In genomic region chr7:44748042-44748947, GRCh38 we compare ENCODE assay signal across 8 cellular contexts. TPM values are rescaled to one million over a fixed set of nuclear protein-coding genes. Genes with fewer than 3 reads are reported as not detected.
DNase-seq lines count a peak whose midpoint lies in the region; ATAC-seq lines count a peak whose summit lies in the region.

A gene with protein sequence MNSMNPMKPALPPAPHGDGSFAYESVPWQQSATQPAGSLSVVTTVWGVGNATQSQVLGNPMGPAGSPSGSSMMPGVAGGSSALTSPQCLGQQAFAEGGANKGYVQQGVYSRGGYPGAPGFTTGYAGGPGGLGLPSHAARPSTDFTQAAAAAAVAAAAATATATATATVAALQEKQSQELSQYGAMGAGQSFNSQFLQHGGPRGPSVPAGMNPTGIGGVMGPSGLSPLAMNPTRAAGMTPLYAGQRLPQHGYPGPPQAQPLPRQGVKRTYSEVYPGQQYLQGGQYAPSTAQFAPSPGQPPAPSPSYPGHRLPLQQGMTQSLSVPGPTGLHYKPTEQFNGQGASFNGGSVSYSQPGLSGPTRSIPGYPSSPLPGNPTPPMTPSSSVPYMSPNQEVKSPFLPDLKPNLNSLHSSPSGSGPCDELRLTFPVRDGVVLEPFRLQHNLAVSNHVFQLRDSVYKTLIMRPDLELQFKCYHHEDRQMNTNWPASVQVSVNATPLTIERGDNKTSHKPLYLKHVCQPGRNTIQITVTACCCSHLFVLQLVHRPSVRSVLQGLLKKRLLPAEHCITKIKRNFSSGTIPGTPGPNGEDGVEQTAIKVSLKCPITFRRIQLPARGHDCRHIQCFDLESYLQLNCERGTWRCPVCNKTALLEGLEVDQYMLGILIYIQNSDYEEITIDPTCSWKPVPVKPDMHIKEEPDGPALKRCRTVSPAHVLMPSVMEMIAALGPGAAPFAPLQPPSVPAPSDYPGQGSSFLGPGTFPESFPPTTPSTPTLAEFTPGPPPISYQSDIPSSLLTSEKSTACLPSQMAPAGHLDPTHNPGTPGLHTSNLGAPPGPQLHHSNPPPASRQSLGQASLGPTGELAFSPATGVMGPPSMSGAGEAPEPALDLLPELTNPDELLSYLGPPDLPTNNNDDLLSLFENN (plus strand): TSS chr7:44748847. CDS start chr7:44756250, 7,403 bp downstream.

- H3K9me3 Mint-ChIP-seq in naive B cell, result no peaks in the 10 kb centered on the region
- no peaks in the 10 kb centered on the region for H3K9me3 Mint-ChIP-seq in stimulated activated effector memory CD8-positive, alpha-beta T cell treated with anti-CD3 and anti-CD28 coated beads, Interleukin-12 subunit alpha, Interleukin-12 subunit beta, amount 100 ng/mL, for 72 hours

- H3K36me3 Mint-ChIP-seq in naive B cell, result peaks cover 0 to 14% of the 10 kb centered on the region in 2 donors
- peaks cover 33% of the 10 kb centered on the region for H3K36me3 Mint-ChIP-seq in stimulated activated effector memory CD8-positive, alpha-beta T cell treated with anti-CD3 and anti-CD28 coated beads, Interleukin-12 subunit alpha, Interleukin-12 subunit beta, amount 100 ng/mL, for 72 hours

- peak within 1 kb of the TSS; percentile 96 to 99 (median 98) for H3K27ac Mint-ChIP-seq in naive B cell
- peak within 1 kb of the TSS; percentile 96 for H3K27ac Mint-ChIP-seq in stimulated activated effector memory CD8-positive, alpha-beta T cell treated with anti-CD3 and anti-CD28 coated beads, Interleukin-12 subunit alpha, Interleukin-12 subunit beta, amount 100 ng/mL, for 72 hours

- ATAC-seq in GM21825 (IDR thresholded peaks at IDR 0.05; ENCODE audit: unreplicated experiment) (peak; percentile 66), naive B cell (ENCODE audit: low read depth in 2 of 2) (peak; percentile 66 to 69)
- ATAC-seq in stimulated activated effector memory CD8-positive, alpha-beta T cell treated with anti-CD3 and anti-CD28 coated beads, Interleukin-12 subunit alpha, Interleukin-12 subunit beta, amount 100 ng/mL, for 72 hours, result peak; percentile 91

- DNase-seq in DMS79 treated with DMSO at 0.1 percent for 48 hours (lab: John Stamatoyannopoulos, UW), result peak; percentile 95
- DNase-seq in LHCN-M2 (ENCODE audit: low read depth), result peak; percentile 89
- DNase-seq in RPMI7951 (ENCODE audit: low read depth), result peak; percentile 88
- peak; percentile 85 to 90 for DNase-seq in activated T-helper 1 cell treated with anti-CD3 and anti-CD28 coated beads, Interleukin-2, amount 50 U/mL, for 16 hours (ENCODE audit: low read depth in 1 of 2, low spot score in 1 of 2)
- peak; percentile 86 for DNase-seq in fibroblast of gingiva (ENCODE audit: low read depth)
- peak; percentile 92 for DNase-seq in naive B cell
- DNase-seq in stimulated activated effector memory CD8-positive, alpha-beta T cell treated with anti-CD3 and anti-CD28 coated beads, Interleukin-12 subunit alpha, Interleukin-12 subunit beta, amount 100 ng/mL, for 72 hours (ENCODE audit: low spot score in 2 of 2), result peak; percentile 97 to 99

- H3K27me3 Mint-ChIP-seq in naive B cell, result no peaks in the 10 kb centered on the region

- H3K4me1 Mint-ChIP-seq in naive B cell, result peaks cover 39 to 58% (median 45%) of the 10 kb centered on the region in 3 donors
- peaks cover 43% of the 10 kb centered on the region for H3K4me1 Mint-ChIP-seq in stimulated activated effector memory CD8-positive, alpha-beta T cell treated with anti-CD3 and anti-CD28 coated beads, Interleukin-12 subunit alpha, Interleukin-12 subunit beta, amount 100 ng/mL, for 72 hours

- peak within 1 kb of the TSS; percentile 90 to 95 (median 93) for H3K4me3 Mint-ChIP-seq in naive B cell
- H3K4me3 Mint-ChIP-seq in stimulated activated effector memory CD8-positive, alpha-beta T cell treated with anti-CD3 and anti-CD28 coated beads, Interleukin-12 subunit alpha, Interleukin-12 subunit beta, amount 100 ng/mL, for 72 hours, result peak within 1 kb of the TSS; percentile 93

RNA-seq across cellular contexts. Expression of the gene that starts here (rescaled TPM):
- 25.0 and 26.7 TPM in 2 replicates for total RNA-seq in LHCN-M2 (2014; rRNA removed)
- 49.6 TPM for polyA plus RNA-seq in LHCN-M2 (2012)
- total RNA-seq in RPMI7951 (2014; rRNA removed; shearing (Covaris generic)), result 6.6 and 7.9 TPM in 2 replicates
- 10 to 100 TPM in 5 of 6 donors, 1 to 10 TPM in 1; 5.8 to 22.8 (median 13.4) TPM for polyA plus RNA-seq in naive B cell (ENCODE audit: low read depth in 6 of 6)

Comparison
In these comparisons a context has a peak if more than half of its experiments do, and no peak if none do; other contexts are left out.
1. Peak in every context shown above with its lines: DNase-seq and ATAC-seq.